14 cellular contexts compared by ENCODE assay signal in genomic region chr6:73503027-73503772, GRCh38. TPM values are rescaled to one million over a fixed set of nuclear protein-coding genes. Genes with fewer than 3 reads are reported as not detected.
A peak's percentile ranks its signal among the peaks of the same experiment; 100 is the strongest.
DNase-seq lines count a peak whose midpoint lies in the region; ATAC-seq and TF ChIP-seq lines count a peak whose summit lies in the region.
"Had no signal": no experiment of that assay in that cellular context is flagged by ENCODE, and none has a peak within 500 bp of the region (broad histone marks: within the 10 kb centered on the region; RNA-seq: fewer than 3 reads in every experiment).

No MANE protein-coding gene starts in this region.

- no peak overlapping the region for H3K4me3 Mint-ChIP-seq in activated T-cell treated with anti-CD3 and anti-CD28 coated beads, Interleukin-2, amount 50 U/mL, for 72 hours
- no peak overlapping the region for H3K4me3 Mint-ChIP-seq in activated CD8-positive, alpha-beta T cell treated with anti-CD3 and anti-CD28 coated beads, Interleukin-2, amount 10 ng/mL, durations not matched to agents 7 days and 5 days
- H3K4me3 Mint-ChIP-seq in neural progenitor cell, result no peak overlapping the region
- H3K4me3 Mint-ChIP-seq: neural crest cell had no signal

- H3K4me1 Mint-ChIP-seq in activated T-cell treated with anti-CD3 and anti-CD28 coated beads, Interleukin-2, amount 50 U/mL, for 72 hours (ENCODE audit: low read depth), result no peaks in the 10 kb centered on the region
- H3K4me1 Mint-ChIP-seq in activated CD8-positive, alpha-beta T cell treated with anti-CD3 and anti-CD28 coated beads, Interleukin-2, amount 10 ng/mL, durations not matched to agents 7 days and 5 days (ENCODE audit: low read depth), result peaks cover 9% of the 10 kb centered on the region
- no peaks in the 10 kb centered on the region for H3K4me1 Mint-ChIP-seq in neural progenitor cell
- H3K4me1 Mint-ChIP-seq: neural crest cell had no signal

- no peak overlapping the region for H3K27ac ChIP-seq in neural progenitor cell
- H3K27ac ChIP-seq in coronary artery, result no peak overlapping the region
- H3K27ac ChIP-seq: brain microvascular endothelial cell had no signal

- no peaks in the 10 kb centered on the region for H3K27me3 ChIP-seq in neural progenitor cell
- H3K27me3 ChIP-seq: brain microvascular endothelial cell had no signal

- H4K20me1 ChIP-seq in neural progenitor cell (ENCODE audit: low read depth), result no peaks in the 10 kb centered on the region

- no peaks in the 10 kb centered on the region for H3K9me3 Mint-ChIP-seq in activated T-cell treated with anti-CD3 and anti-CD28 coated beads, Interleukin-2, amount 50 U/mL, for 72 hours
- H3K9me3 Mint-ChIP-seq in activated CD8-positive, alpha-beta T cell treated with anti-CD3 and anti-CD28 coated beads, Interleukin-2, amount 10 ng/mL, durations not matched to agents 7 days and 5 days (ENCODE audit: insufficient read depth), result no peaks in the 10 kb centered on the region
- H3K9me3 Mint-ChIP-seq in neural progenitor cell, result no peaks in the 10 kb centered on the region
- H3K9me3 Mint-ChIP-seq: neural crest cell had no signal

- no peak overlapping the region for H3K9ac ChIP-seq in neural progenitor cell

- no peak overlapping the region for H3K4me3 ChIP-seq in neural progenitor cell
- H3K4me3 ChIP-seq in coronary artery, result no peak overlapping the region

- H3K36me3 ChIP-seq in neural progenitor cell, result peaks cover 8% of the 10 kb centered on the region

- no peak overlapping the region for H2AFZ ChIP-seq in neural progenitor cell (replicated peaks)

- H3F3A ChIP-seq in neural progenitor cell (ENCODE audit: low read depth), result peaks cover 3% of the 10 kb centered on the region

- no peaks in the 10 kb centered on the region for H3K9me3 ChIP-seq in neural progenitor cell (ENCODE audit: low read depth)

- POLR2A ChIA-PET in activated CD8-positive, alpha-beta T cell treated with anti-CD3 and anti-CD28 coated beads, Interleukin-2, amount 10 ng/mL, durations not matched to agents 7 days and 5 days (lab: Charles Lee), result interaction anchor here (0.9 to 2.2 kb wide), 3 partner anchors 10 to 28 kb away, joined by 3 to 8 read pairs (median 5); no protein-coding TSS in a partner anchor

- no peak overlapping the region for H3K4me2 ChIP-seq in neural progenitor cell

- no peak for ATAC-seq in activated T-cell treated with anti-CD3 and anti-CD28 coated beads, Interleukin-2, amount 50 U/mL, for 72 hours (replicated peaks in 1 of 2)
- no peak for ATAC-seq in activated CD8-positive, alpha-beta T cell treated with anti-CD3 and anti-CD28 coated beads, Interleukin-2, amount 10 ng/mL, durations not matched to agents 7 days and 5 days
- no peak for ATAC-seq in HG03354 (IDR thresholded peaks at IDR 0.05; ENCODE audit: poor library complexity, severe bottlenecking, unreplicated experiment)
- no peak for ATAC-seq in GM19463 (IDR thresholded peaks at IDR 0.05; ENCODE audit: unreplicated experiment)
- ATAC-seq: right cardiac atrium had no signal

- H3K36me3 Mint-ChIP-seq in activated T-cell treated with anti-CD3 and anti-CD28 coated beads, Interleukin-2, amount 50 U/mL, for 72 hours (ENCODE audit: insufficient read depth in 2 of 2), result peaks cover 2 to 17% of the 10 kb centered on the region in 2 donors
- peaks cover 31% of the 10 kb centered on the region for H3K36me3 Mint-ChIP-seq in activated CD8-positive, alpha-beta T cell treated with anti-CD3 and anti-CD28 coated beads, Interleukin-2, amount 10 ng/mL, durations not matched to agents 7 days and 5 days (ENCODE audit: low read depth)
- H3K36me3 Mint-ChIP-seq in neural progenitor cell, result peaks cover 2% of the 10 kb centered on the region

- peak overlapping the region; percentile 89 for H3K27ac Mint-ChIP-seq in activated T-cell treated with anti-CD3 and anti-CD28 coated beads, Interleukin-2, amount 50 U/mL, for 72 hours
- H3K27ac Mint-ChIP-seq in activated CD8-positive, alpha-beta T cell treated with anti-CD3 and anti-CD28 coated beads, Interleukin-2, amount 10 ng/mL, durations not matched to agents 7 days and 5 days, result peak overlapping the region; percentile 68
- peak overlapping the region; percentile 67 for H3K27ac Mint-ChIP-seq in neural progenitor cell

- no peak for TF ChIP-seq CTCF in neural progenitor cell (IDR thresholded peaks at IDR 0.05)
- no peak for TF ChIP-seq CTCF in coronary artery (IDR thresholded peaks at IDR 0.05)

- H3K27me3 Mint-ChIP-seq in activated T-cell treated with anti-CD3 and anti-CD28 coated beads, Interleukin-2, amount 50 U/mL, for 72 hours (ENCODE audit: low read depth), result no peaks in the 10 kb centered on the region
- H3K27me3 Mint-ChIP-seq in activated CD8-positive, alpha-beta T cell treated with anti-CD3 and anti-CD28 coated beads, Interleukin-2, amount 10 ng/mL, durations not matched to agents 7 days and 5 days (ENCODE audit: low read depth), result no peaks in the 10 kb centered on the region
- no peaks in the 10 kb centered on the region for H3K27me3 Mint-ChIP-seq in neural progenitor cell (ENCODE audit: insufficient read depth, low read depth)

- CTCF ChIA-PET in activated CD8-positive, alpha-beta T cell treated with anti-CD3 and anti-CD28 coated beads, Interleukin-2, amount 10 ng/mL, durations not matched to agents 7 days and 5 days (lab: Charles Lee), result interaction anchor here (0.6 to 1.6 kb wide), 4 partner anchors 11 to 149 kb away, joined by 3 to 6 read pairs (median 3); no protein-coding TSS in a partner anchor

- no peaks in the 10 kb centered on the region for H3K4me1 ChIP-seq in neural progenitor cell

- H3K79me2 ChIP-seq in neural progenitor cell (ENCODE audit: low read depth), result no peaks in the 10 kb centered on the region

- DNase-seq in activated T-cell treated with anti-CD3 and anti-CD28 coated beads, Interleukin-2, amount 50 U/mL, for 72 hours, result no peak
- DNase-seq in activated T-cell treated with anti-CD3 and anti-CD28 coated beads, Interleukin-2, amount 50 U/mL, for 48 hours, result no peak
- DNase-seq in NOMO-1 treated with DMSO at 0.1 percent for 48 hours (lab: John Stamatoyannopoulos, UW; ENCODE audit: unreplicated experiment) (peak; percentile 80), neural progenitor cell (ENCODE audit: low spot score) (no peak), coronary artery (ENCODE audit: low spot score) (no peak)
- DNase-seq in activated CD8-positive, alpha-beta T cell treated with anti-CD3 and anti-CD28 coated beads, Interleukin-2, amount 10 ng/mL, durations not matched to agents 7 days and 5 days, result no peak
- DNase-seq: brain microvascular endothelial cell, EL, head of caudate nucleus, NCI-H1694 treated with DMSO at 0.1 percent for 48 hours, right cardiac atrium had no signal

RNA-seq across cellular contexts. Expression of gene EEF1A1, which starts 17.6 kb away (rescaled TPM):
- total RNA-seq in activated T-cell treated with anti-CD3 and anti-CD28 coated beads, Interleukin-2, amount 50 U/mL, for 72 hours, result over 10,000 TPM; 15,536 to 16,076 TPM
- 1,000 to 10,000 TPM; 7,075 to 7,486 TPM for total RNA-seq in activated CD8-positive, alpha-beta T cell treated with anti-CD3 and anti-CD28 coated beads, Interleukin-2, amount 10 ng/mL, durations not matched to agents 7 days and 5 days
- 15,510 and 19,891 TPM in 2 replicates for total RNA-seq in neural progenitor cell (ENCODE audit: low replicate concordance)

RNA-seq across cellular contexts. Expression of gene MTO1, which starts 41.7 kb away (rescaled TPM):
- 10 to 100 TPM; 49.6 to 68.8 TPM for total RNA-seq in activated T-cell treated with anti-CD3 and anti-CD28 coated beads, Interleukin-2, amount 50 U/mL, for 72 hours
- total RNA-seq in activated CD8-positive, alpha-beta T cell treated with anti-CD3 and anti-CD28 coated beads, Interleukin-2, amount 10 ng/mL, durations not matched to agents 7 days and 5 days, result 10 to 100 TPM; 51.7 to 54.3 TPM
- total RNA-seq in neural progenitor cell (ENCODE audit: low replicate concordance), result 28.6 and 40.0 TPM in 2 replicates

RNA-seq across cellular contexts. Expression of gene CGAS, which starts 51.1 kb away (rescaled TPM):
- 10 to 100 TPM; 20.7 to 26.9 TPM for total RNA-seq in activated T-cell treated with anti-CD3 and anti-CD28 coated beads, Interleukin-2, amount 50 U/mL, for 72 hours
- 10 to 100 TPM; 32.4 to 33.1 TPM for total RNA-seq in activated CD8-positive, alpha-beta T cell treated with anti-CD3 and anti-CD28 coated beads, Interleukin-2, amount 10 ng/mL, durations not matched to agents 7 days and 5 days
- 0.62 and 0.90 TPM in 2 replicates for total RNA-seq in neural progenitor cell (ENCODE audit: low replicate concordance)

Comparison
In these comparisons a context has a peak if more than half of its experiments do, and no peak if none do; other contexts are left out.
1. RNA of gene CGAS, which starts 51.1 kb away (total RNA-seq): 32.4 to 33.1 TPM in activated CD8-positive, alpha-beta T cell treated with anti-CD3 and anti-CD28 coated beads, Interleukin-2, amount 10 ng/mL, durations not matched to agents 7 days and 5 days and 20.7 to 26.9 TPM in activated T-cell treated with anti-CD3 and anti-CD28 coated beads, Interleukin-2, amount 50 U/mL, for 72 hours; 0.62 to 0.90 TPM in neural progenitor cell; every median in the first group is over 10 times any median in the second.
2. Peak in every context shown above with its lines, with median percentiles within 50 percentile points of each other: H3K27ac Mint-ChIP-seq.